34 cellular contexts compared by ENCODE assay signal in the genomic region with DNA sequence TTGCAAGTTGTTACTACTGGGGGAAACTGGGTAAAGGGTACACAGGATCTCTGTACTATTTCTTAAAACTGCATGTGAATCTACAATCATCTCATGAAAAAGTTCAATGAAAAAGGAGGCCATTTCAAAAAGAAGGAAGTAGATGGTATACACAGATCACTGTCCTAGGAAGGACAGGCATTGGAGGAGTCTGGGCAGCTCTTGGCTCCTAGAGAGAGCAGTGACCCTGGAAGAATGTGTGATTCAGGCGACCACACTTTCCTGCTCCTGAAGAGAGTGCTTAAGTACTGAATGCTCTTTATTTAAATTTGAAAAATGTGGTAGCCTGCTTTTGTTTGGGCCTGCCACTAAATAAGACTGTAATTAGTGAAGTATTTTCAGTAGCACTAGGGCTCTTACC.
DNase-seq lines count a peak whose midpoint lies in the region; ATAC-seq and TF ChIP-seq lines count a peak whose summit lies in the region.
"Had no signal": no experiment of that assay in that cellular context is flagged by ENCODE, and none has a peak within 500 bp of the region (broad histone marks: within the 10 kb centered on the region; RNA-seq: fewer than 3 reads in every experiment).

No MANE protein-coding gene starts in this region.

- peaks cover 58% of the 10 kb centered on the region for H3K27me3 Mint-ChIP-seq in MCF 10A (ENCODE audit: insufficient read depth, unreplicated experiment)
- no peaks in the 10 kb centered on the region for H3K27me3 Mint-ChIP-seq in WTC11 (ENCODE audit: low read depth)
- H3K27me3 Mint-ChIP-seq: activated naive CD4-positive, alpha-beta T cell treated with anti-CD3 and anti-CD28 coated beads, Interleukin-2, amount 10 ng/mL, durations not matched to agents 7 days and 5 days; CD4-positive, alpha-beta T cell; stimulated activated memory B cell treated with anti-CD40 and anti-IgM and Interleukin-4, amounts not matched to agents 10 μg/mL and 1 μg/mL and 100 μg/mL, for 72 hours had no signal

- H3K9ac ChIP-seq in mammary epithelial cell (ENCODE audit: insufficient read depth, low read length) = no peak overlapping the region

- no peaks in the 10 kb centered on the region for H4K20me1 ChIP-seq in mammary epithelial cell (ENCODE audit: insufficient read depth, low read length)

- H3K4me1 ChIP-seq in mammary epithelial cell (ENCODE audit: insufficient read depth, low read length) (no peaks in the 10 kb centered on the region), tibial artery (no peaks in the 10 kb centered on the region)
- H3K4me1 ChIP-seq: adrenal gland, body of pancreas, esophagus muscularis mucosa, foreskin keratinocyte, heart right ventricle had no signal

- TF ChIP-seq CTCF in mammary epithelial cell (conservative IDR thresholded peaks at IDR 0.05 in 1 of 2, IDR thresholded peaks at IDR 0.05 in 1 of 2; ENCODE audit: extremely low read depth in 1 of 2, insufficient read depth in 1 of 2, low read depth in 1 of 2, low read length in 2 of 2) = no peak
- no peak for TF ChIP-seq CTCF in MCF 10A (IDR thresholded peaks at IDR 0.05; ENCODE audit: unreplicated experiment)
- no peak for TF ChIP-seq CTCF in WTC11 (IDR thresholded peaks at IDR 0.05)
- no peak for TF ChIP-seq CTCF in tibial artery (IDR thresholded peaks at IDR 0.05)

- H3K4me1 Mint-ChIP-seq in MCF 10A (ENCODE audit: insufficient read depth, unreplicated experiment) = no peaks in the 10 kb centered on the region
- peaks cover 28% of the 10 kb centered on the region for H3K4me1 Mint-ChIP-seq in WTC11
- H3K4me1 Mint-ChIP-seq: nephron progenitor cell; stimulated activated memory B cell treated with anti-CD40 and anti-IgM and Interleukin-4, amounts not matched to agents 10 μg/mL and 1 μg/mL and 100 μg/mL, for 72 hours had no signal

- H3K9me3 ChIP-seq in mammary epithelial cell (replicated peaks; ENCODE audit: insufficient read depth, low read length) = no peaks in the 10 kb centered on the region
- H3K9me3 ChIP-seq in tibial artery = no peaks in the 10 kb centered on the region
- H3K9me3 ChIP-seq: adrenal gland, body of pancreas, esophagus muscularis mucosa, heart right ventricle had no signal

- no peak overlapping the region for H3K27ac ChIP-seq in mammary epithelial cell (ENCODE audit: insufficient read depth, low read depth, low read length)
- H3K27ac ChIP-seq in tibial artery = no peak overlapping the region
- H3K27ac ChIP-seq: adrenal gland, body of pancreas, esophagus muscularis mucosa, foreskin keratinocyte, heart right ventricle, HL-60, SK-N-MC had no signal

- POLR2A ChIA-PET in MCF 10A (lab: Yijun Ruan, JAX) (interaction anchor here (0.5 kb wide), 1 partner anchor 20 kb away, joined by 3 read pairs; no protein-coding TSS in a partner anchor), WTC11 (lab: Charles Lee) (no interaction called here)

- 20% methylated on average over 1 of the region's 1 CpG for WGBS in mammary epithelial cell (ENCODE audit: low coverage, missing lambda C conversion rate)

- H3K36me3 ChIP-seq in mammary epithelial cell (ENCODE audit: insufficient read depth, low read length) (no peaks in the 10 kb centered on the region), tibial artery (no peaks in the 10 kb centered on the region)
- H3K36me3 ChIP-seq: adrenal gland, esophagus muscularis mucosa, heart right ventricle had no signal

- BruUV-seq in mammary epithelial cell (replicated peaks; lab: Mats Ljungman, UMichigan) (no TSS peak), MCF 10A (replicated peaks; lab: Mats Ljungman, UMichigan) (no TSS peak)

- in situ Hi-C loops in mammary epithelial cell (cut with MboI; ENCODE audit: low sequenced_read_pairs in 2 of 2) = no loop called here

- CTCF ChIA-PET in mammary epithelial cell (lab: Charles Lee; ENCODE audit: low non-redundant PET) (no interaction called here), MCF 10A (lab: Yijun Ruan, JAX) (no interaction called here), WTC11 (lab: Charles Lee) (no interaction called here)

- dilution Hi-C loops in mammary epithelial cell (cut with HindIII; ENCODE audit: low sequenced_read_pairs) = no loop called here

- no peak overlapping the region for H3K4me3 Mint-ChIP-seq in MCF 10A (ENCODE audit: unreplicated experiment)
- no peak overlapping the region for H3K4me3 Mint-ChIP-seq in WTC11
- H3K4me3 Mint-ChIP-seq: activated naive CD4-positive, alpha-beta T cell treated with anti-CD3 and anti-CD28 coated beads, Interleukin-2, amount 10 ng/mL, durations not matched to agents 7 days and 5 days; activated T-helper 1 cell treated with anti-CD3 and anti-CD28 coated beads, Interleukin-12 subunit alpha, Interleukin-12 subunit beta, Interleukin-2, Interleukin-4 antibody, amounts not matched to agents 30 ng/mL and 10 ng/mL and 1 ng/mL, durations not matched to agents 14 hours and 24 hours and 36 hours; CD4-positive, alpha-beta T cell; endodermal cell; nephron progenitor cell; stimulated activated memory B cell treated with anti-CD40 and anti-IgM and Interleukin-4, amounts not matched to agents 10 μg/mL and 1 μg/mL and 100 μg/mL, for 72 hours; T-helper 1 cell treated with Interleukin-12 subunit alpha and Interleukin-12 subunit beta and Interleukin-4 antibody, amounts not matched to agents 30 μg/mL and 1 μg/mL, for 36 hours had no signal

- H3K9me3 Mint-ChIP-seq in MCF 10A (ENCODE audit: unreplicated experiment) (no peaks in the 10 kb centered on the region), WTC11 (peaks cover 18% of the 10 kb centered on the region; the same call in 1 of the 2 replicates)
- H3K9me3 Mint-ChIP-seq: activated T-helper 1 cell treated with anti-CD3 and anti-CD28 coated beads, Interleukin-12 subunit alpha, Interleukin-12 subunit beta, Interleukin-2, Interleukin-4 antibody, amounts not matched to agents 30 ng/mL and 10 ng/mL and 1 ng/mL, durations not matched to agents 14 hours and 24 hours and 36 hours; CD4-positive, alpha-beta T cell; stimulated activated memory B cell treated with anti-CD40 and anti-IgM and Interleukin-4, amounts not matched to agents 10 μg/mL and 1 μg/mL and 100 μg/mL, for 72 hours had no signal

- no peak overlapping the region for H3K4me2 ChIP-seq in mammary epithelial cell (ENCODE audit: insufficient read depth, low read depth, low read length)

- H3K79me2 ChIP-seq in mammary epithelial cell (ENCODE audit: insufficient read depth, low read length) = no peaks in the 10 kb centered on the region

- ATAC-seq in WTC11 = peak; percentile 77
- ATAC-seq: body of pancreas; foreskin keratinocyte; heart right ventricle; left cardiac atrium; PC-3; stimulated activated memory B cell treated with anti-CD40 and anti-IgM and Interleukin-4, amounts not matched to agents 10 μg/mL and 1 μg/mL and 100 μg/mL, for 72 hours had no signal

- H3K4me3 ChIP-seq in mammary epithelial cell (replicated peaks in 1 of 3; ENCODE audit: insufficient read depth in 1 of 3, low read depth in 2 of 3, low read length in 3 of 3) = no peak overlapping the region
- no peak overlapping the region for H3K4me3 ChIP-seq in tibial artery
- H3K4me3 ChIP-seq: adrenal gland, body of pancreas, esophagus muscularis mucosa, heart right ventricle, SK-N-MC had no signal

- intact Hi-C loops in mammary epithelial cell (cut with micrococcal nuclease) (no loop called here), MCF 10A (cut with micrococcal nuclease) (no loop called here), tibial artery (cut with DNase I; ENCODE audit: low total_unique reads) (no loop called here)

- DNase-seq in mammary epithelial cell (peak; percentile 21), MCF 10A (ENCODE audit: unreplicated experiment) (no peak), WTC11 (ENCODE audit: low spot score) (no peak), iPS-NIHi11 (ENCODE audit: low spot score) (peak; percentile 6), Ammon's horn (ENCODE audit: low spot score) (no peak), tibial artery (no peak), NK-92 (lab: John Stamatoyannopoulos, UW; ENCODE audit: unreplicated experiment) (no peak)
- DNase-seq in activated T-cell treated with anti-CD3 and anti-CD28 coated beads, Interleukin-2, amount 50 U/mL, for 48 hours = no peak
- DNase-seq: activated CD4-positive, alpha-beta T cell treated with anti-CD3 and anti-CD28 coated beads, Interleukin-2, amount 50 U/mL, for 48 hours; activated CD4-positive, CD25-positive, alpha-beta regulatory T cell treated with anti-CD3 and anti-CD28 coated beads, Interleukin-2, amount 50 U/mL, for 72 hours; activated naive CD4-positive, alpha-beta T cell treated with anti-CD3 and anti-CD28 coated beads, Interleukin-2, amount 10 ng/mL, durations not matched to agents 7 days and 5 days; adrenal gland; body of pancreas; CD4-positive, alpha-beta T cell; dermis blood vessel endothelial cell; endodermal cell; foreskin keratinocyte; Karpas-422; left cardiac atrium; MV-4-11; NCI-H146; NCI-H2107; NCI-H446 treated with DMSO at 0.1 percent for 48 hours; nephron progenitor cell; PC-3; stimulated activated CD4-positive, alpha-beta T cell treated with anti-CD3 and anti-CD28 coated beads, Interleukin-15, amount 100 ng/mL, for 24 hours; substantia nigra had no signal

- no peaks in the 10 kb centered on the region for H3K36me3 Mint-ChIP-seq in MCF 10A (ENCODE audit: insufficient read depth, unreplicated experiment)
- H3K36me3 Mint-ChIP-seq in WTC11 = no peaks in the 10 kb centered on the region
- H3K36me3 Mint-ChIP-seq: activated naive CD4-positive, alpha-beta T cell treated with anti-CD3 and anti-CD28 coated beads, Interleukin-2, amount 10 ng/mL, durations not matched to agents 7 days and 5 days; stimulated activated memory B cell treated with anti-CD40 and anti-IgM and Interleukin-4, amounts not matched to agents 10 μg/mL and 1 μg/mL and 100 μg/mL, for 72 hours had no signal

- H3K27me3 ChIP-seq in mammary epithelial cell (ENCODE audit: insufficient read depth, low read length) (no peaks in the 10 kb centered on the region), tibial artery (no peaks in the 10 kb centered on the region)
- H3K27me3 ChIP-seq: body of pancreas, esophagus muscularis mucosa, foreskin keratinocyte had no signal

- no peak overlapping the region for H3K27ac Mint-ChIP-seq in MCF 10A (ENCODE audit: low read depth, unreplicated experiment)
- H3K27ac Mint-ChIP-seq in WTC11 = peak overlapping the region; percentile 79
- H3K27ac Mint-ChIP-seq: activated naive CD4-positive, alpha-beta T cell treated with anti-CD3 and anti-CD28 coated beads, Interleukin-2, amount 10 ng/mL, durations not matched to agents 7 days and 5 days; activated T-helper 1 cell treated with anti-CD3 and anti-CD28 coated beads, Interleukin-12 subunit alpha, Interleukin-12 subunit beta, Interleukin-2, Interleukin-4 antibody, amounts not matched to agents 30 ng/mL and 10 ng/mL and 1 ng/mL, durations not matched to agents 14 hours and 24 hours and 36 hours; CD4-positive, alpha-beta T cell; endodermal cell; nephron progenitor cell; stimulated activated memory B cell treated with anti-CD40 and anti-IgM and Interleukin-4, amounts not matched to agents 10 μg/mL and 1 μg/mL and 100 μg/mL, for 72 hours; T-helper 1 cell treated with Interleukin-12 subunit alpha and Interleukin-12 subunit beta and Interleukin-4 antibody, amounts not matched to agents 30 μg/mL and 1 μg/mL, for 36 hours had no signal

- H2AFZ ChIP-seq in mammary epithelial cell (ENCODE audit: low read depth, low read length) = no peak overlapping the region

TF ChIP-seq in WTC11, 78 proteins besides CTCF, POLR2A, EP300 and RAD21:
- no peak for TF ChIP-seq NFE2L1 (CRISPR knock-in tag; IDR thresholded peaks at IDR 0.05)

Comparison
In these comparisons a context has a peak if more than half of its experiments do, and no peak if none do; other contexts are left out.
1. DNase-seq: peak in mammary epithelial cell (single experiment) and iPS-NIHi11 (single experiment); none in MCF 10A (single experiment), WTC11 (single experiment), Ammon's horn (single experiment), activated T-cell treated with anti-CD3 and anti-CD28 coated beads, Interleukin-2, amount 50 U/mL, for 48 hours (0 of 2), tibial artery (0 of 2) and NK-92 (single experiment).